30 cellular contexts compared by ENCODE assay signal in the genomic region with DNA sequence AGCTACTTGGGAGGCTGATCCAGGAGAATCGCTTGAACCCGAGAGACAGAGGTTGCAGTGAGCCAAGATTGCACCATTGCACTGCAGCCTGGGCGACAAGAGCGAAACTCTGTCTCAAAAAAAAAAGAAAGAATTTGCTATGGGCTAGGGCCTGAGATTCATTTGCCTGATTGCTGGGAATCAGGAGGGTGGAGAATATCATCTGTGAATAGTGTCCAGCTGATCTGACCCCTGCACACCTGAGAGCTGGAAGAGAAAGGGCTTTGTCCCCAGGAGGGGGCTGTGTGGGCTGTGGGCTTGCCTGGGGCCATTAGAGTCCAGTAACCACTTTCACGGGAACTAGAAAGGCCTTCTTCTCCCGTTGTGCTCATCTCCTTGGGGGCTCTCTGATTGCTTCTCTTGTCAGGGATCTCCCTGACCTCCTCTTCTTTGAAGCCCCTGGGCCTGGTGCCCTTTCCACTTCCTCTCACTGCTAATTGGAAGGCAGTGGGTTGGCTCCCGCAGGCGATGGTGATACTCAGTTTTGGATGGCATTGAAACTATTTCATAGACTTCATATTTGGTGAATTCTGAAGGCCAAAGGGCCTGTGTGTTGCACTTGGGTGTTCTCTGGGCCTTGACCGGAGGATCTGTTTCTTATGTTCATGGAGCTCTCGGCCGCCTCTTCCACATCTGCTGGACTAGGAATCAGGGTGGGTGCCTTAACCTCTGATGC.
"Had no signal": no experiment of that assay in that cellular context is flagged by ENCODE, and none has a peak within 500 bp of the region (broad histone marks: within the 10 kb centered on the region; RNA-seq: fewer than 3 reads in every experiment).

No MANE protein-coding gene starts in this region.

- H3K36me3 Mint-ChIP-seq: activated CD4-positive, alpha-beta memory T cell treated with anti-CD3 and anti-CD28 coated beads for 36 hours; activated naive CD4-positive, alpha-beta T cell treated with anti-CD3 and anti-CD28 coated beads, Interleukin-2, amount 10 ng/mL, durations not matched to agents 7 days and 5 days; activated naive CD4-positive, alpha-beta T cell treated with anti-CD3 and anti-CD28 coated beads, Interleukin-2, amount 50 U/mL, for 72 hours had no signal

- H3K4me3 ChIP-seq: adrenal gland, body of pancreas, esophagus muscularis mucosa, gastrocnemius medialis had no signal

- H3K27me3 ChIP-seq: adrenal gland, body of pancreas, esophagus muscularis mucosa, foreskin keratinocyte, gastrocnemius medialis had no signal

- H3K4me1 ChIP-seq: esophagus muscularis mucosa, foreskin keratinocyte had no signal

- H3K4me3 Mint-ChIP-seq: activated CD4-positive, alpha-beta memory T cell treated with anti-CD3 and anti-CD28 coated beads for 36 hours; activated CD4-positive, alpha-beta T cell treated with anti-CD3 and anti-CD28 coated beads for 36 hours; activated CD4-positive, alpha-beta T cell treated with anti-CD3 and anti-CD28 coated beads, Interleukin-2, amount 10 ng/mL, durations not matched to agents 24 days and 14 days; activated CD8-positive, alpha-beta T cell treated with anti-CD3 and anti-CD28 coated beads, Interleukin-2, amount 10 ng/mL, durations not matched to agents 7 days and 5 days; activated naive CD4-positive, alpha-beta T cell treated with anti-CD3 and anti-CD28 coated beads, Interleukin-2, amount 10 ng/mL, durations not matched to agents 7 days and 5 days; activated T-cell treated with anti-CD3 and anti-CD28 coated beads, Interleukin-2, amount 50 U/mL, for 24 hours; activated T-cell treated with anti-CD3 and anti-CD28 coated beads, Interleukin-2, amount 50 U/mL, for 72 hours; effector memory CD8-positive, alpha-beta T cell had no signal

- H3K27me3 Mint-ChIP-seq: activated CD4-positive, alpha-beta memory T cell treated with anti-CD3 and anti-CD28 coated beads for 36 hours; activated CD4-positive, alpha-beta T cell treated with anti-CD3 and anti-CD28 coated beads for 36 hours; activated CD4-positive, alpha-beta T cell treated with anti-CD3 and anti-CD28 coated beads, Interleukin-2, amount 10 ng/mL, durations not matched to agents 24 days and 14 days; activated T-cell treated with anti-CD3 and anti-CD28 coated beads, Interleukin-2, amount 50 U/mL, for 24 hours; effector memory CD8-positive, alpha-beta T cell had no signal

- H3K9me3 Mint-ChIP-seq: activated CD4-positive, alpha-beta memory T cell treated with anti-CD3 and anti-CD28 coated beads for 36 hours; activated CD4-positive, alpha-beta T cell treated with anti-CD3 and anti-CD28 coated beads, Interleukin-2, amount 10 ng/mL, durations not matched to agents 24 days and 14 days; activated naive CD4-positive, alpha-beta T cell treated with anti-CD3 and anti-CD28 coated beads, Interleukin-2, amount 10 ng/mL, durations not matched to agents 7 days and 5 days; activated naive CD4-positive, alpha-beta T cell treated with anti-CD3 and anti-CD28 coated beads, Interleukin-2, amount 50 U/mL, for 72 hours; activated T-cell treated with anti-CD3 and anti-CD28 coated beads, Interleukin-2, amount 50 U/mL, for 24 hours; activated T-cell treated with anti-CD3 and anti-CD28 coated beads, Interleukin-2, amount 50 U/mL, for 72 hours; effector memory CD8-positive, alpha-beta T cell had no signal

- H3K27ac Mint-ChIP-seq: activated CD4-positive, alpha-beta memory T cell treated with anti-CD3 and anti-CD28 coated beads for 36 hours; activated CD4-positive, alpha-beta T cell treated with anti-CD3 and anti-CD28 coated beads for 36 hours; activated CD4-positive, alpha-beta T cell treated with anti-CD3 and anti-CD28 coated beads, Interleukin-2, amount 10 ng/mL, durations not matched to agents 24 days and 14 days; activated CD8-positive, alpha-beta T cell treated with anti-CD3 and anti-CD28 coated beads, Interleukin-2, amount 10 ng/mL, durations not matched to agents 7 days and 5 days; activated naive CD4-positive, alpha-beta T cell treated with anti-CD3 and anti-CD28 coated beads, Interleukin-2, amount 10 ng/mL, durations not matched to agents 7 days and 5 days; activated naive CD4-positive, alpha-beta T cell treated with anti-CD3 and anti-CD28 coated beads, Interleukin-2, amount 50 U/mL, for 72 hours; activated T-cell treated with anti-CD3 and anti-CD28 coated beads, Interleukin-2, amount 50 U/mL, for 24 hours; activated T-cell treated with anti-CD3 and anti-CD28 coated beads, Interleukin-2, amount 50 U/mL, for 72 hours; effector memory CD8-positive, alpha-beta T cell had no signal

- H3K36me3 ChIP-seq: adrenal gland, esophagus muscularis mucosa, gastrocnemius medialis had no signal

- ATAC-seq: activated CD4-positive, alpha-beta T cell treated with anti-CD3 and anti-CD28 coated beads for 36 hours; activated CD8-positive, alpha-beta T cell treated with anti-CD3 and anti-CD28 coated beads, Interleukin-2, amount 10 ng/mL, durations not matched to agents 7 days and 5 days; activated naive CD4-positive, alpha-beta T cell treated with anti-CD3 and anti-CD28 coated beads, Interleukin-2, amount 50 U/mL, for 72 hours; activated T-cell treated with anti-CD3 and anti-CD28 coated beads, Interleukin-2, amount 50 U/mL, for 72 hours; body of pancreas; effector memory CD8-positive, alpha-beta T cell; foreskin keratinocyte; gastrocnemius medialis had no signal

- H3K9me3 ChIP-seq: adrenal gland, body of pancreas, esophagus muscularis mucosa, gastrocnemius medialis had no signal

- H3K27ac ChIP-seq: adrenal gland, body of pancreas, esophagus muscularis mucosa, foreskin keratinocyte, gastrocnemius medialis, VCaP had no signal

- DNase-seq: activated CD4-positive, alpha-beta memory T cell treated with anti-CD3 and anti-CD28 coated beads for 36 hours; activated CD4-positive, alpha-beta T cell treated with anti-CD3 and anti-CD28 coated beads for 36 hours; activated CD4-positive, alpha-beta T cell treated with anti-CD3 and anti-CD28 coated beads, Interleukin-2, amount 10 ng/mL, durations not matched to agents 24 days and 14 days; activated CD4-positive, CD25-positive, alpha-beta regulatory T cell; activated CD4-positive, CD25-positive, alpha-beta regulatory T cell treated with anti-CD3 and anti-CD28 coated beads, Interleukin-2, amount 50 U/mL, for 72 hours; activated CD8-positive, alpha-beta memory T cell treated with anti-CD3 and anti-CD28 coated beads, Interleukin-2, amount 50 U/mL, for 48 hours; activated CD8-positive, alpha-beta T cell treated with anti-CD3 and anti-CD28 coated beads, Interleukin-2, amount 10 ng/mL, durations not matched to agents 7 days and 5 days; activated gamma-delta T cell; activated naive CD4-positive, alpha-beta T cell; activated naive CD4-positive, alpha-beta T cell treated with anti-CD3 and anti-CD28 coated beads, Interleukin-2, amount 10 ng/mL, durations not matched to agents 7 days and 5 days; activated T-cell treated with anti-CD3 and anti-CD28 coated beads for 4 hours; activated T-cell treated with anti-CD3 and anti-CD28 coated beads, Interleukin-2, amount 50 U/mL, for 24 hours; activated T-cell treated with anti-CD3 and anti-CD28 coated beads, Interleukin-2, amount 50 U/mL, for 72 hours; adrenal gland; amygdala; aorta; body of pancreas; caudate nucleus; cortex of kidney; dermis blood vessel endothelial cell; effector CD4-positive, alpha-beta T cell; effector memory CD8-positive, alpha-beta T cell; erythroblast; foreskin keratinocyte; gastrocnemius medialis; glutamatergic neuron; T-helper 2 cell had no signal
